8 cellular contexts compared by ENCODE assay signal in genomic region chr14:31420319-31421081, GRCh38. TPM values are rescaled to one million over a fixed set of nuclear protein-coding genes. Genes with fewer than 3 reads are reported as not detected.
DNase-seq lines count a peak whose midpoint lies in the region; ATAC-seq and TF ChIP-seq lines count a peak whose summit lies in the region.

TSS of gene HEATR5A (minus strand) at chr14:31420550. CDS start at chr14:31402975, 17,575 bp downstream.

- peaks cover 15 to 32% of the 10 kb centered on the region in 2 donors for H3K4me1 ChIP-seq in left lung

- H3K9me3 ChIP-seq in left lung: no peaks in the 10 kb centered on the region

- H3K9me3 Mint-ChIP-seq in dendritic cell treated with granulocyte-macrophage colony-stimulating factor and Interleukin-4, amounts not matched to agents 40 ng/mL and 50 ng/mL, for 4 days: no peaks in the 10 kb centered on the region

- peak within 1 kb of the TSS; percentile 97 for H3K4me3 Mint-ChIP-seq in dendritic cell treated with granulocyte-macrophage colony-stimulating factor and Interleukin-4, amounts not matched to agents 40 ng/mL and 50 ng/mL, for 4 days

- peaks cover 32% of the 10 kb centered on the region for H3K4me1 Mint-ChIP-seq in dendritic cell treated with granulocyte-macrophage colony-stimulating factor and Interleukin-4, amounts not matched to agents 40 ng/mL and 50 ng/mL, for 4 days (ENCODE audit: low read depth)

- no peaks in the 10 kb centered on the region for H3K27me3 ChIP-seq in left lung

- DNase-seq in CD1c-positive myeloid dendritic cell (ENCODE audit: extremely low spot score) (peak; percentile 95), NCI-H69 (lab: John Stamatoyannopoulos, UW) (peak; percentile 96), left lung (peak; percentile 96 to 100)
- DNase-seq in activated CD4-positive, alpha-beta T cell treated with anti-CD3 and anti-CD28 coated beads, Interleukin-2, amount 50 U/mL, for 1 hour: peak; percentile 95
- peak; percentile 84 for DNase-seq in stimulated activated CD4-positive, alpha-beta T cell treated with anti-CD3 and anti-CD28 coated beads, Interleukin-2, amount 100 ng/mL, for 4 hours (ENCODE audit: low read depth)

- peaks cover 23% of the 10 kb centered on the region for H3K36me3 Mint-ChIP-seq in dendritic cell treated with granulocyte-macrophage colony-stimulating factor and Interleukin-4, amounts not matched to agents 40 ng/mL and 50 ng/mL, for 4 days (ENCODE audit: low read depth)

- peak; percentile 97 for ATAC-seq in GM19372 (IDR thresholded peaks at IDR 0.05; ENCODE audit: low read depth, unreplicated experiment)
- ATAC-seq in HG03521 (IDR thresholded peaks at IDR 0.05; ENCODE audit: unreplicated experiment): peak; percentile 98
- ATAC-seq in left lung: peak; percentile 97

- no peaks in the 10 kb centered on the region for H3K27me3 Mint-ChIP-seq in dendritic cell treated with granulocyte-macrophage colony-stimulating factor and Interleukin-4, amounts not matched to agents 40 ng/mL and 50 ng/mL, for 4 days

- peak in 1 of 2 donors; percentile 20 for TF ChIP-seq CTCF in left lung (IDR thresholded peaks at IDR 0.05)

- no peaks in the 10 kb centered on the region for H3K36me3 ChIP-seq in left lung

- H3K27ac Mint-ChIP-seq in dendritic cell treated with granulocyte-macrophage colony-stimulating factor and Interleukin-4, amounts not matched to agents 40 ng/mL and 50 ng/mL, for 4 days: peak within 1 kb of the TSS; percentile 94

- intact Hi-C loops in dendritic cell treated with granulocyte-macrophage colony-stimulating factor and Interleukin-4, amounts not matched to agents 40 ng/mL and 50 ng/mL, for 4 days (cut with micrococcal nuclease): loop anchor here (5.0 kb wide), 1 partner anchor 657 kb away; the partner anchor contains the start of gene ARHGAP5
- intact Hi-C loops in left lung (cut with DNase I): no loop called here

- H3K27ac ChIP-seq in left lung: peak within 1 kb of the TSS; percentile 87 to 89

- peak within 1 kb of the TSS; percentile 76 to 99 for H3K4me3 ChIP-seq in left lung

RNA-seq across cellular contexts. Expression of gene HEATR5A, which starts in this region (rescaled TPM):
- total RNA-seq in left lung: 10 to 100 TPM; 49.8 to 72.5 TPM

Comparison
In these comparisons a context has a peak if more than half of its experiments do, and no peak if none do; other contexts are left out.
1. Peak in every context shown above with its lines: DNase-seq, ATAC-seq, H3K4me3 ChIP-seq and H3K27ac ChIP-seq.